ENCODE assay signal across 23 cellular contexts in the genomic region with DNA sequence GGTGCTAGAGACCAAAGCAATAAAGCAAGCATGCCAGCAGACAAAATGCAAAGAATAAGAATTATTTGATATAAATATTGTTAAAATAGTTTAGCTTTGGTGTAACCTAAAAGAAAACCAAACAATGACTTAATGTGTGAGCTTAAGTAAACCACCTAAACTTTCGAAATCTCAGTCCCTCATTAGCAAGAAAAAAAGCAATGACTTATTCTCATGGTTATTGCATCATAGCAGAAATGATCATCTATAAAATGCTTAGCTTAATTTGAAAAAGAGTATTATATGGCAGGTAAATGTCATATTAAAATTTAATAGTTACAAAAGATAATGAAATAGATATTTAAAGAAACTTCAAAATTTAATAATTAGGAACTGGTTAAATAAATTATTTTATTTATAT.
A peak's percentile ranks its signal among the peaks of the same experiment; 100 is the strongest.
DNase-seq lines count a peak whose midpoint lies in the region; ATAC-seq, FAIRE-seq and TF ChIP-seq lines count a peak whose summit lies in the region.
"Had no signal": no experiment of that assay in that cellular context is flagged by ENCODE, and none has a peak within 500 bp of the region (broad histone marks: within the 10 kb centered on the region; RNA-seq: fewer than 3 reads in every experiment).

No MANE protein-coding gene starts in this region.

- no peak overlapping the region for H3K27ac Mint-ChIP-seq in MCF 10A (ENCODE audit: low read depth, unreplicated experiment)
- H3K27ac Mint-ChIP-seq: GM23338 had no signal

- H3K36me3 ChIP-seq in breast epithelium (no peaks in the 10 kb centered on the region), bronchial epithelial cell (ENCODE audit: control insufficient read depth, insufficient read depth, low read length) (no peaks in the 10 kb centered on the region)
- H3K36me3 ChIP-seq: HAP-1 had no signal

- H3K4me3 Mint-ChIP-seq in MCF 10A (ENCODE audit: unreplicated experiment): no peak overlapping the region
- H3K4me3 Mint-ChIP-seq: GM23338 had no signal

- TF ChIP-seq POLR2A in breast epithelium (IDR thresholded peaks at IDR 0.05): no peak

- H3K4me1 Mint-ChIP-seq in MCF 10A (ENCODE audit: insufficient read depth, unreplicated experiment): no peaks in the 10 kb centered on the region
- H3K4me1 Mint-ChIP-seq: GM23338 had no signal

- TF ChIP-seq CTCF in MCF 10A (IDR thresholded peaks at IDR 0.05; ENCODE audit: unreplicated experiment): no peak
- no peak for TF ChIP-seq CTCF in breast epithelium (IDR thresholded peaks at IDR 0.05)
- no peak for TF ChIP-seq CTCF in bronchial epithelial cell (IDR thresholded peaks at IDR 0.05; ENCODE audit: insufficient read depth, low read length, severe bottlenecking)
- TF ChIP-seq CTCF in fibroblast of villous mesenchyme (IDR thresholded peaks at IDR 0.05; ENCODE audit: insufficient read depth, low read depth, low read length): no peak

- CTCF ChIA-PET in MCF 10A (lab: Yijun Ruan, JAX): no interaction called here

- H3K4me1 ChIP-seq in breast epithelium: no peaks in the 10 kb centered on the region
- H3K4me1 ChIP-seq: HAP-1 had no signal

- H3K36me3 Mint-ChIP-seq in MCF 10A (ENCODE audit: insufficient read depth, unreplicated experiment): no peaks in the 10 kb centered on the region

- no TSS peak for BruUV-seq in MCF 10A (replicated peaks; lab: Mats Ljungman, UMichigan)

- H3K27me3 ChIP-seq in breast epithelium: no peaks in the 10 kb centered on the region
- no peaks in the 10 kb centered on the region for H3K27me3 ChIP-seq in bronchial epithelial cell (ENCODE audit: control insufficient read depth, insufficient read depth, low read length)

- intact Hi-C loops in MCF 10A (cut with micrococcal nuclease): no loop called here
- intact Hi-C loops in breast epithelium (cut with DNase I; ENCODE audit: low total_unique reads): no loop called here

- no peak overlapping the region for H3K4me3 ChIP-seq in breast epithelium
- H3K4me3 ChIP-seq in bronchial epithelial cell (ENCODE audit: low read depth, low read length): no peak overlapping the region
- H3K4me3 ChIP-seq in fibroblast of villous mesenchyme (ENCODE audit: low read depth, low read length): no peak overlapping the region
- H3K4me3 ChIP-seq: GM23338, HAP-1 had no signal

- no peak for ATAC-seq in GM21367 (IDR thresholded peaks at IDR 0.05; ENCODE audit: unreplicated experiment)
- ATAC-seq: GM23338 had no signal

- H3K27ac ChIP-seq in breast epithelium: no peak overlapping the region
- H3K27ac ChIP-seq: 22Rv1 had no signal

- H3K27me3 Mint-ChIP-seq in MCF 10A (ENCODE audit: insufficient read depth, unreplicated experiment): no peaks in the 10 kb centered on the region

- FAIRE-seq in bronchial epithelial cell (lab: Jason Lieb, UNC): no peak

- DNase-seq in MCF 10A (ENCODE audit: unreplicated experiment) (peak; percentile 13), breast epithelium (ENCODE audit: low spot score in 2 of 2) (no peak), bronchial epithelial cell (ENCODE audit: low read depth) (peak; percentile 6), fibroblast of villous mesenchyme (ENCODE audit: low read depth) (peak; percentile 7), COLO829 (ENCODE audit: low spot score) (no peak)
- no peak for DNase-seq in stimulated activated CD4-positive, alpha-beta T cell treated with anti-CD3 and anti-CD28 coated beads, Interleukin-4, amount 100 ng/mL, for 4 hours
- DNase-seq in activated CD4-positive, alpha-beta T cell treated with anti-CD3 and anti-CD28 coated beads for 1 hour: no peak
- DNase-seq: ACHN, DMS153, DND-41, Kasumi-1, MV-4-11, NCI-H1105, NCI-H1436 treated with DMSO at 0.1 percent for 48 hours, NCI-H187 treated with DMSO at 0.1 percent for 48 hours, NCI-H2171 treated with DMSO at 0.1 percent for 48 hours, NCI-H345, NCI-H510A treated with DMSO at 0.1 percent for 48 hours, SK-N-SH had no signal

- no peaks in the 10 kb centered on the region for H3K9me3 ChIP-seq in breast epithelium
- H3K9me3 ChIP-seq: HAP-1, SK-N-SH had no signal

- peaks cover 14% of the 10 kb centered on the region for H3K9me3 Mint-ChIP-seq in MCF 10A (ENCODE audit: unreplicated experiment)

- POLR2A ChIA-PET in MCF 10A (lab: Yijun Ruan, JAX): no interaction called here

Comparison
In these comparisons a context has a peak if more than half of its experiments do, and no peak if none do; other contexts are left out.
1. DNase-seq: peak in MCF 10A (single experiment), bronchial epithelial cell (single experiment) and fibroblast of villous mesenchyme (single experiment); none in breast epithelium (0 of 2), stimulated activated CD4-positive, alpha-beta T cell treated with anti-CD3 and anti-CD28 coated beads, Interleukin-4, amount 100 ng/mL, for 4 hours (0 of 2), COLO829 (single experiment) and activated CD4-positive, alpha-beta T cell treated with anti-CD3 and anti-CD28 coated beads for 1 hour (single experiment).